23 cellular contexts compared by ENCODE assay signal in genomic region chr1:44471911-44472439, GRCh38.
"Had no signal": no experiment of that assay in that cellular context is flagged by ENCODE, and none has a peak within 500 bp of the region (broad histone marks: within the 10 kb centered on the region; RNA-seq: fewer than 3 reads in every experiment).

No MANE protein-coding gene starts in this region.

- DNase-seq: cortex of kidney; effector memory CD4-positive, alpha-beta T cell; gastrocnemius medialis; kidney; left cardiac atrium; left ventricle myocardium inferior; lower lobe of right lung; mesenchymal stem cell; midbrain; nephron progenitor cell; psoas muscle; sigmoid colon; stimulated activated CD4-positive, alpha-beta T cell treated with anti-CD3 and anti-CD28 coated beads, Interleukin-2, amount 100 ng/mL, for 24 hours; stimulated activated CD4-positive, alpha-beta T cell treated with anti-CD3 and anti-CD28 coated beads, Interleukin-4, amount 100 ng/mL, for 4 hours; stimulated activated naive B cell treated with anti-CD40 and anti-IgM and Interleukin-4, amounts not matched to agents 10 μg/mL and 1 μg/mL and 100 μg/mL, for 72 hours; stimulated activated naive CD8-positive, alpha-beta T cell treated with anti-CD3 and anti-CD28 coated beads, Interleukin-15, amount 100 ng/mL, for 72 hours; substantia nigra; transverse colon had no signal

- ATAC-seq: gastrocnemius medialis; left cardiac atrium; psoas muscle; stimulated activated naive B cell treated with anti-CD40 and anti-IgM and Interleukin-4, amounts not matched to agents 10 μg/mL and 1 μg/mL and 100 μg/mL, for 72 hours; stimulated activated naive CD8-positive, alpha-beta T cell treated with anti-CD3 and anti-CD28 coated beads, Interleukin-15, amount 100 ng/mL, for 72 hours had no signal

- H3K4me1 ChIP-seq: gastrocnemius medialis, psoas muscle had no signal

- H3K36me3 ChIP-seq: esophagus muscularis mucosa, gastrocnemius medialis, left ventricle myocardium inferior, lower lobe of right lung, sigmoid colon, thoracic aorta, transverse colon had no signal

- H3K27ac ChIP-seq: epithelial cell of prostate, gastrocnemius medialis, left ventricle myocardium inferior, psoas muscle, transverse colon had no signal

- H3K4me3 ChIP-seq: gastrocnemius medialis, left ventricle myocardium inferior, lower lobe of right lung, psoas muscle, skin epidermis, transverse colon had no signal

- H3K27me3 ChIP-seq: esophagus muscularis mucosa, gastrocnemius medialis, sigmoid colon, transverse colon had no signal

- FAIRE-seq: endometrium, kidney had no signal

- H3K9me3 ChIP-seq: esophagus muscularis mucosa, gastrocnemius medialis, lower lobe of right lung, psoas muscle, sigmoid colon, thoracic aorta, transverse colon had no signal
